20 cellular contexts compared by ENCODE assay signal in the genomic region with DNA sequence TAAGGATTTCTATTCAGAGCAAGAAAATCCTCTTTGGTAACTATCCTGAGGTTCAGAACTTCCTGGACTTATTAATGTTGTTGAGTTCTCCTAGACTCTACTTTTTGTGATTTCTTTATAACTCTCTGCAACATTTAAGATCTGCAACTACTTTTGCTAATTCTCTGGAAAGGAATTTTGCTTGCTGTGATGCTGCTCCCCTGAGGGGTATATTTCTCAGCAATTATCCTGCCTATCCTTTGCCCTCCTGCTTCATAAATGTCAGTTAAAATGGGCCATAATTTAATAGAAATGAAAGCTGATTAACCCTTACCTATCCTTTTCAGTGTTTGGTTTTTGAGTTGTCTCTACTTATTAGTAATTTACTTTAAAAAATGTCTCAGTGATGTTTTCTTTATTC.
DNase-seq lines count a peak whose midpoint lies in the region; ATAC-seq and TF ChIP-seq lines count a peak whose summit lies in the region.
"Had no signal": no experiment of that assay in that cellular context is flagged by ENCODE, and none has a peak within 500 bp of the region (broad histone marks: within the 10 kb centered on the region; RNA-seq: fewer than 3 reads in every experiment).

No MANE protein-coding gene starts in this region.

- H3K27ac ChIP-seq in A673 (ENCODE audit: low read depth, low read length, poor library complexity, severe bottlenecking) = no peak overlapping the region
- H3K27ac ChIP-seq: BLaER1 treated with 17β-estradiol and CSF1 and Interleukin-3, amounts not matched to agents 10 nM and 100 nM; GM23248 had no signal

- H3K36me3 ChIP-seq in A673 (ENCODE audit: insufficient read depth, low read length, poor library complexity, severe bottlenecking) = no peaks in the 10 kb centered on the region
- no peaks in the 10 kb centered on the region for H3K36me3 ChIP-seq in HAP-1 (replicated peaks)
- H3K36me3 ChIP-seq: BE2C; BLaER1 treated with 17β-estradiol and CSF1 and Interleukin-3, amounts not matched to agents 10 nM and 100 nM had no signal

- ATAC-seq in HG03469 (IDR thresholded peaks at IDR 0.05; ENCODE audit: unreplicated experiment) (no peak), GM21515 (IDR thresholded peaks at IDR 0.05; ENCODE audit: unreplicated experiment) (no peak)
- ATAC-seq: HCT116 had no signal

- peaks cover 34% of the 10 kb centered on the region for H3K9me3 Mint-ChIP-seq in nephron progenitor cell
- H3K9me3 Mint-ChIP-seq: CD4-positive, alpha-beta T cell had no signal

- H3K9me3 ChIP-seq in A673 (ENCODE audit: low read depth, low read length, poor library complexity, severe bottlenecking) (no peaks in the 10 kb centered on the region), HAP-1 (no peaks in the 10 kb centered on the region)
- H3K9me3 ChIP-seq: BE2C had no signal

- intact Hi-C loops in A673 (cut with micrococcal nuclease; ENCODE audit: unreplicated experiment) = no loop called here

- peaks cover 14% of the 10 kb centered on the region for H3K36me3 Mint-ChIP-seq in nephron progenitor cell (ENCODE audit: low read depth)
- H3K36me3 Mint-ChIP-seq: CD14-positive monocyte; CD8-positive, alpha-beta memory T cell had no signal

- POLR2A ChIA-PET in A673 (lab: Charles Lee; ENCODE audit: low non-redundant PET) = no interaction called here

- CTCF ChIA-PET in A673 (lab: Charles Lee) = interaction anchor here (0.6 kb wide), 1 partner anchor 182 kb away, joined by 8 read pairs; no protein-coding TSS in a partner anchor

- no peaks in the 10 kb centered on the region for H3K27me3 Mint-ChIP-seq in nephron progenitor cell (ENCODE audit: low read depth, poor library complexity)
- H3K27me3 Mint-ChIP-seq: CD4-positive, alpha-beta T cell; CD8-positive, alpha-beta memory T cell had no signal

- peak overlapping the region; percentile 53 for H3K4me3 Mint-ChIP-seq in nephron progenitor cell
- H3K4me3 Mint-ChIP-seq: CD14-positive monocyte; CD4-positive, alpha-beta T cell; CD8-positive, alpha-beta memory T cell had no signal

- H3K4me1 Mint-ChIP-seq in nephron progenitor cell = peaks cover 26% of the 10 kb centered on the region
- H3K4me1 Mint-ChIP-seq: CD14-positive monocyte; CD8-positive, alpha-beta memory T cell had no signal

- no peaks in the 10 kb centered on the region for H3K27me3 ChIP-seq in A673 (replicated peaks; ENCODE audit: insufficient read depth, low read depth, low read length, poor library complexity)
- peaks cover 2% of the 10 kb centered on the region; the same call in 1 of the 2 replicates for H3K27me3 ChIP-seq in HAP-1 (ENCODE audit: low read depth)
- H3K27me3 ChIP-seq: BE2C; BLaER1 treated with 17β-estradiol and CSF1 and Interleukin-3, amounts not matched to agents 10 nM and 100 nM had no signal

- BruUV-seq in A673 (replicated peaks; lab: Mats Ljungman, UMichigan) = no TSS peak

- H3K4me3 ChIP-seq in A673 (ENCODE audit: low read depth, low read length, poor library complexity, severe bottlenecking) (peak overlapping the region; percentile 21), HAP-1 (no peak overlapping the region)
- H3K4me3 ChIP-seq: BLaER1 treated with 17β-estradiol and CSF1 and Interleukin-3, amounts not matched to agents 10 nM and 100 nM; GM23248 had no signal

- in situ Hi-C loops in HAP-1 (cut with MboI; ENCODE audit: low sequenced_read_pairs) = no loop called here

- peak overlapping the region; percentile 86 for H3K27ac Mint-ChIP-seq in nephron progenitor cell
- H3K27ac Mint-ChIP-seq: CD14-positive monocyte; CD4-positive, alpha-beta T cell; CD8-positive, alpha-beta memory T cell had no signal

- no peak for TF ChIP-seq CTCF in A673 (conservative IDR thresholded peaks at IDR 0.05; ENCODE audit: low read depth, low read length)
- no peak for TF ChIP-seq CTCF in nephron progenitor cell (IDR thresholded peaks at IDR 0.05)

- H3K4me1 ChIP-seq in A673 (ENCODE audit: insufficient read depth, low read length, poor library complexity, severe bottlenecking) (peaks cover 5% of the 10 kb centered on the region), HAP-1 (no peaks in the 10 kb centered on the region)
- H3K4me1 ChIP-seq: BE2C had no signal

- DNase-seq in A673 (ENCODE audit: low spot score) (peak; percentile 53), SK-N-DZ (ENCODE audit: low spot score) (peak; percentile 79), nephron progenitor cell (no peak), HAP-1 (ENCODE audit: low spot score in 2 of 2) (no peak)
- DNase-seq: ACHN; AML-193; BE2C; CD4-positive, alpha-beta T cell; CD8-positive, alpha-beta memory T cell; DMS 273 treated with DMSO at 0.1 percent for 48 hours; DMS53; DMS79 treated with DMSO at 0.1 percent for 48 hours; GF-D8; GM23248; H7 had no signal

Comparison
In these comparisons a context has a peak if more than half of its experiments do, and no peak if none do; other contexts are left out.
1. DNase-seq: peak in A673 (single experiment) and SK-N-DZ (single experiment); none in nephron progenitor cell (single experiment) and HAP-1 (0 of 2).